1 cellular context compared by ENCODE assay signal in the genomic region with DNA sequence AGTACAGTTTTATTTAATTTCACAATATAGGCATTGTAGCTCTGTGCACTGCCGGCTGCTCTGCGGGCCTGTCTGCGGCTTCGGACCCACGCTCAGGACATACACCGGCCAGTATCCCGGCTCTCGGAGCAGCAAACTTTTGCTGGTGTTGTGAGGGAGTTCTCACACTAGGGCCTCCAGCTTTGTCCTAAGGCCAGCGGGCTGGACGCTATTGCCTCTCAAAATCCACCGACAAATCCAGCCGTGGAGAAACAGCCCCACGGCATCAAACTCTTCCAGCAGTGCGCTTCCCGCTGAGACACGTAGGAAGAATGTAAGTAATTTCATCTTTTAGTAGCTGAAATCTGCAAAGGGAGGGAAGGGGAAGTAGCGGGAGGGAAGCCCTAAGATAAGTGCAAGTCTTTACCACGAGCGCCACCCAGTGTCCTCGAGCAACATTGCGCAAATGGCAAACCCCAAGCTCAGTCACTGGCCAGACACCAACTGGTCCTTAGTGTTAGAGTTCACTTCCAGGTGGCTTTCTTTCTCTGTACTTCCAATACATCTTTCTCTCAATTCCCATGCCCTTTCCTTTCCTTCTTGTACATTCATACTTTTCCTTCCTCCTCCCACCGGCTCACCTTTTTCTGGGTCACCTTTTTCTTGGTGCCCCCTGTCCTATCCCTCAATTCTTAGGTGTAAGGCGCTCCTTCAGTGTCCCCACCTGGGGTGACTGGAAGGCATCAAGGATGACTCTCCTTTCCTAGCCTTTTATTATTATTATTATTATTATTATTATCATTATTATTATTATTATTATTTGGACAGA.
TF ChIP-seq lines count a peak whose summit lies in the region.

No MANE protein-coding gene starts in this region.

TF ChIP-seq in HEK293, 187 proteins besides CTCF, POLR2A, EP300 and RAD21 (continued from another document):
- TF ChIP-seq, protein P1, sequence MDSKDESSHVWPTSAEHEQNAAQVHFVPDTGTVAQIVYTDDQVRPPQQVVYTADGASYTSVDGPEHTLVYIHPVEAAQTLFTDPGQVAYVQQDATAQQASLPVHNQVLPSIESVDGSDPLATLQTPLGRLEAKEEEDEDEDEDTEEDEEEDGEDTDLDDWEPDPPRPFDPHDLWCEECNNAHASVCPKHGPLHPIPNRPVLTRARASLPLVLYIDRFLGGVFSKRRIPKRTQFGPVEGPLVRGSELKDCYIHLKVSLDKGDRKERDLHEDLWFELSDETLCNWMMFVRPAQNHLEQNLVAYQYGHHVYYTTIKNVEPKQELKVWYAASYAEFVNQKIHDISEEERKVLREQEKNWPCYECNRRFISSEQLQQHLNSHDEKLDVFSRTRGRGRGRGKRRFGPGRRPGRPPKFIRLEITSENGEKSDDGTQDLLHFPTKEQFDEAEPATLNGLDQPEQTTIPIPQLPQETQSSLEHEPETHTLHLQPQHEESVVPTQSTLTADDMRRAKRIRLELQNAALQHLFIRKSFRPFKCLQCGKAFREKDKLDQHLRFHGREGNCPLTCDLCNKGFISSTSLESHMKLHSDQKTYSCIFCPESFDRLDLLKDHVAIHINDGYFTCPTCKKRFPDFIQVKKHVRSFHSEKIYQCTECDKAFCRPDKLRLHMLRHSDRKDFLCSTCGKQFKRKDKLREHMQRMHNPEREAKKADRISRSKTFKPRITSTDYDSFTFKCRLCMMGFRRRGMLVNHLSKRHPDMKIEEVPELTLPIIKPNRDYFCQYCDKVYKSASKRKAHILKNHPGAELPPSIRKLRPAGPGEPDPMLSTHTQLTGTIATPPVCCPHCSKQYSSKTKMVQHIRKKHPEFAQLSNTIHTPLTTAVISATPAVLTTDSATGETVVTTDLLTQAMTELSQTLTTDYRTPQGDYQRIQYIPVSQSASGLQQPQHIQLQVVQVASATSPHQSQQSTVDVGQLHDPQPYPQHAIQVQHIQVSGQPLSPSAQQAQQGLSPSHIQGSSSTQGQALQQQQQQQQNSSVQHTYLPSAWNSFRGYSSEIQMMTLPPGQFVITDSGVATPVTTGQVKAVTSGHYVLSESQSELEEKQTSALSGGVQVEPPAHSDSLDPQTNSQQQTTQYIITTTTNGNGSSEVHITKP (tag by site-specific recombination; IDR thresholded peaks at IDR 0.05): no peak
- TF ChIP-seq, protein P2, sequence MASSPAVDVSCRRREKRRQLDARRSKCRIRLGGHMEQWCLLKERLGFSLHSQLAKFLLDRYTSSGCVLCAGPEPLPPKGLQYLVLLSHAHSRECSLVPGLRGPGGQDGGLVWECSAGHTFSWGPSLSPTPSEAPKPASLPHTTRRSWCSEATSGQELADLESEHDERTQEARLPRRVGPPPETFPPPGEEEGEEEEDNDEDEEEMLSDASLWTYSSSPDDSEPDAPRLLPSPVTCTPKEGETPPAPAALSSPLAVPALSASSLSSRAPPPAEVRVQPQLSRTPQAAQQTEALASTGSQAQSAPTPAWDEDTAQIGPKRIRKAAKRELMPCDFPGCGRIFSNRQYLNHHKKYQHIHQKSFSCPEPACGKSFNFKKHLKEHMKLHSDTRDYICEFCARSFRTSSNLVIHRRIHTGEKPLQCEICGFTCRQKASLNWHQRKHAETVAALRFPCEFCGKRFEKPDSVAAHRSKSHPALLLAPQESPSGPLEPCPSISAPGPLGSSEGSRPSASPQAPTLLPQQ (tag by site-specific recombination; IDR thresholded peaks at IDR 0.05): 0 out of 2 replicates have a peak, but pooled peaks have one; percentile 24
- TF ChIP-seq ZEB2 (tag by site-specific recombination; IDR thresholded peaks at IDR 0.05) (0 out of 2 replicates have a peak, but pooled peaks have one; percentile 52), ZSCAN30 (tag by site-specific recombination; IDR thresholded peaks at IDR 0.05) (0 out of 2 replicates have a peak, but pooled peaks have one; percentile 62), ZNF501 (tag by site-specific recombination; IDR thresholded peaks at IDR 0.05) (peak; percentile 78; the same call in 1 of the 2 replicates), ZNF433 (tag by site-specific recombination; IDR thresholded peaks at IDR 0.05; ENCODE audit: low read depth) (no peak), ZNF366 (tag by site-specific recombination; conservative IDR thresholded peaks at IDR 0.05) (peak; percentile 76), ZNF76 (tag by site-specific recombination; IDR thresholded peaks at IDR 0.05; ENCODE audit: borderline replicate concordance, low read depth) (no peak), ZNF600 (tag by site-specific recombination; IDR thresholded peaks at IDR 0.05) (0 out of 2 replicates have a peak, but pooled peaks have one; percentile 24), IKZF3 (tag by site-specific recombination; IDR thresholded peaks at IDR 0.05) (0 out of 2 replicates have a peak, but pooled peaks have one; percentile 48), REPIN1 (tag by site-specific recombination; IDR thresholded peaks at IDR 0.05; ENCODE audit: low read depth) (0 out of 2 replicates have a peak, but pooled peaks have one; percentile 18), ZNF654 (tag by site-specific recombination; IDR thresholded peaks at IDR 0.05; ENCODE audit: low read depth) (peak; percentile 98)
- TF ChIP-seq, protein P3, sequence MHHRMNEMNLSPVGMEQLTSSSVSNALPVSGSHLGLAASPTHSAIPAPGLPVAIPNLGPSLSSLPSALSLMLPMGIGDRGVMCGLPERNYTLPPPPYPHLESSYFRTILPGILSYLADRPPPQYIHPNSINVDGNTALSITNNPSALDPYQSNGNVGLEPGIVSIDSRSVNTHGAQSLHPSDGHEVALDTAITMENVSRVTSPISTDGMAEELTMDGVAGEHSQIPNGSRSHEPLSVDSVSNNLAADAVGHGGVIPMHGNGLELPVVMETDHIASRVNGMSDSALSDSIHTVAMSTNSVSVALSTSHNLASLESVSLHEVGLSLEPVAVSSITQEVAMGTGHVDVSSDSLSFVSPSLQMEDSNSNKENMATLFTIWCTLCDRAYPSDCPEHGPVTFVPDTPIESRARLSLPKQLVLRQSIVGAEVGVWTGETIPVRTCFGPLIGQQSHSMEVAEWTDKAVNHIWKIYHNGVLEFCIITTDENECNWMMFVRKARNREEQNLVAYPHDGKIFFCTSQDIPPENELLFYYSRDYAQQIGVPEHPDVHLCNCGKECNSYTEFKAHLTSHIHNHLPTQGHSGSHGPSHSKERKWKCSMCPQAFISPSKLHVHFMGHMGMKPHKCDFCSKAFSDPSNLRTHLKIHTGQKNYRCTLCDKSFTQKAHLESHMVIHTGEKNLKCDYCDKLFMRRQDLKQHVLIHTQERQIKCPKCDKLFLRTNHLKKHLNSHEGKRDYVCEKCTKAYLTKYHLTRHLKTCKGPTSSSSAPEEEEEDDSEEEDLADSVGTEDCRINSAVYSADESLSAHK (tag by site-specific recombination; IDR thresholded peaks at IDR 0.05): no peak
- TF ChIP-seq, protein P4, sequence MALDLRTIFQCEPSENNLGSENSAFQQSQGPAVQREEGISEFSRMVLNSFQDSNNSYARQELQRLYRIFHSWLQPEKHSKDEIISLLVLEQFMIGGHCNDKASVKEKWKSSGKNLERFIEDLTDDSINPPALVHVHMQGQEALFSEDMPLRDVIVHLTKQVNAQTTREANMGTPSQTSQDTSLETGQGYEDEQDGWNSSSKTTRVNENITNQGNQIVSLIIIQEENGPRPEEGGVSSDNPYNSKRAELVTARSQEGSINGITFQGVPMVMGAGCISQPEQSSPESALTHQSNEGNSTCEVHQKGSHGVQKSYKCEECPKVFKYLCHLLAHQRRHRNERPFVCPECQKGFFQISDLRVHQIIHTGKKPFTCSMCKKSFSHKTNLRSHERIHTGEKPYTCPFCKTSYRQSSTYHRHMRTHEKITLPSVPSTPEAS (tag by site-specific recombination; IDR thresholded peaks at IDR 0.05): no peak
- TF ChIP-seq, protein P5, sequence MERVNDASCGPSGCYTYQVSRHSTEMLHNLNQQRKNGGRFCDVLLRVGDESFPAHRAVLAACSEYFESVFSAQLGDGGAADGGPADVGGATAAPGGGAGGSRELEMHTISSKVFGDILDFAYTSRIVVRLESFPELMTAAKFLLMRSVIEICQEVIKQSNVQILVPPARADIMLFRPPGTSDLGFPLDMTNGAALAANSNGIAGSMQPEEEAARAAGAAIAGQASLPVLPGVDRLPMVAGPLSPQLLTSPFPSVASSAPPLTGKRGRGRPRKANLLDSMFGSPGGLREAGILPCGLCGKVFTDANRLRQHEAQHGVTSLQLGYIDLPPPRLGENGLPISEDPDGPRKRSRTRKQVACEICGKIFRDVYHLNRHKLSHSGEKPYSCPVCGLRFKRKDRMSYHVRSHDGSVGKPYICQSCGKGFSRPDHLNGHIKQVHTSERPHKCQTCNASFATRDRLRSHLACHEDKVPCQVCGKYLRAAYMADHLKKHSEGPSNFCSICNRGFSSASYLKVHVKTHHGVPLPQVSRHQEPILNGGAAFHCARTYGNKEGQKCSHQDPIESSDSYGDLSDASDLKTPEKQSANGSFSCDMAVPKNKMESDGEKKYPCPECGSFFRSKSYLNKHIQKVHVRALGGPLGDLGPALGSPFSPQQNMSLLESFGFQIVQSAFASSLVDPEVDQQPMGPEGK (tag by site-specific recombination; IDR thresholded peaks at IDR 0.05): 0 out of 2 replicates have a peak, but pooled peaks have one; percentile 26
- TF ChIP-seq, protein P6, sequence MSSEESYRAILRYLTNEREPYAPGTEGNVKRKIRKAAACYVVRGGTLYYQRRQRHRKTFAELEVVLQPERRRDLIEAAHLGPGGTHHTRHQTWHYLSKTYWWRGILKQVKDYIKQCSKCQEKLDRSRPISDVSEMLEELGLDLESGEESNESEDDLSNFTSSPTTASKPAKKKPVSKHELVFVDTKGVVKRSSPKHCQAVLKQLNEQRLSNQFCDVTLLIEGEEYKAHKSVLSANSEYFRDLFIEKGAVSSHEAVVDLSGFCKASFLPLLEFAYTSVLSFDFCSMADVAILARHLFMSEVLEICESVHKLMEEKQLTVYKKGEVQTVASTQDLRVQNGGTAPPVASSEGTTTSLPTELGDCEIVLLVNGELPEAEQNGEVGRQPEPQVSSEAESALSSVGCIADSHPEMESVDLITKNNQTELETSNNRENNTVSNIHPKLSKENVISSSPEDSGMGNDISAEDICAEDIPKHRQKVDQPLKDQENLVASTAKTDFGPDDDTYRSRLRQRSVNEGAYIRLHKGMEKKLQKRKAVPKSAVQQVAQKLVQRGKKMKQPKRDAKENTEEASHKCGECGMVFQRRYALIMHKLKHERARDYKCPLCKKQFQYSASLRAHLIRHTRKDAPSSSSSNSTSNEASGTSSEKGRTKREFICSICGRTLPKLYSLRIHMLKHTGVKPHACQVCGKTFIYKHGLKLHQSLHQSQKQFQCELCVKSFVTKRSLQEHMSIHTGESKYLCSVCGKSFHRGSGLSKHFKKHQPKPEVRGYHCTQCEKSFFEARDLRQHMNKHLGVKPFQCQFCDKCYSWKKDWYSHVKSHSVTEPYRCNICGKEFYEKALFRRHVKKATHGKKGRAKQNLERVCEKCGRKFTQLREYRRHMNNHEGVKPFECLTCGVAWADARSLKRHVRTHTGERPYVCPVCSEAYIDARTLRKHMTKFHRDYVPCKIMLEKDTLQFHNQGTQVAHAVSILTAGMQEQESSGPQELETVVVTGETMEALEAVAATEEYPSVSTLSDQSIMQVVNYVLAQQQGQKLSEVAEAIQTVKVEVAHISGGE (tag by site-specific recombination; conservative IDR thresholded peaks at IDR 0.05; ENCODE audit: low read depth): 0 out of 2 replicates have a peak, but pooled peaks have one; percentile 10
- TF ChIP-seq, protein P7, sequence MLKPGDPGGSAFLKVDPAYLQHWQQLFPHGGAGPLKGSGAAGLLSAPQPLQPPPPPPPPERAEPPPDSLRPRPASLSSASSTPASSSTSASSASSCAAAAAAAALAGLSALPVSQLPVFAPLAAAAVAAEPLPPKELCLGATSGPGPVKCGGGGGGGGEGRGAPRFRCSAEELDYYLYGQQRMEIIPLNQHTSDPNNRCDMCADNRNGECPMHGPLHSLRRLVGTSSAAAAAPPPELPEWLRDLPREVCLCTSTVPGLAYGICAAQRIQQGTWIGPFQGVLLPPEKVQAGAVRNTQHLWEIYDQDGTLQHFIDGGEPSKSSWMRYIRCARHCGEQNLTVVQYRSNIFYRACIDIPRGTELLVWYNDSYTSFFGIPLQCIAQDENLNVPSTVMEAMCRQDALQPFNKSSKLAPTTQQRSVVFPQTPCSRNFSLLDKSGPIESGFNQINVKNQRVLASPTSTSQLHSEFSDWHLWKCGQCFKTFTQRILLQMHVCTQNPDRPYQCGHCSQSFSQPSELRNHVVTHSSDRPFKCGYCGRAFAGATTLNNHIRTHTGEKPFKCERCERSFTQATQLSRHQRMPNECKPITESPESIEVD (tag by site-specific recombination; IDR thresholded peaks at IDR 0.05): peak; percentile 17; the same call in 1 of the 2 replicates
- TF ChIP-seq, protein P8, sequence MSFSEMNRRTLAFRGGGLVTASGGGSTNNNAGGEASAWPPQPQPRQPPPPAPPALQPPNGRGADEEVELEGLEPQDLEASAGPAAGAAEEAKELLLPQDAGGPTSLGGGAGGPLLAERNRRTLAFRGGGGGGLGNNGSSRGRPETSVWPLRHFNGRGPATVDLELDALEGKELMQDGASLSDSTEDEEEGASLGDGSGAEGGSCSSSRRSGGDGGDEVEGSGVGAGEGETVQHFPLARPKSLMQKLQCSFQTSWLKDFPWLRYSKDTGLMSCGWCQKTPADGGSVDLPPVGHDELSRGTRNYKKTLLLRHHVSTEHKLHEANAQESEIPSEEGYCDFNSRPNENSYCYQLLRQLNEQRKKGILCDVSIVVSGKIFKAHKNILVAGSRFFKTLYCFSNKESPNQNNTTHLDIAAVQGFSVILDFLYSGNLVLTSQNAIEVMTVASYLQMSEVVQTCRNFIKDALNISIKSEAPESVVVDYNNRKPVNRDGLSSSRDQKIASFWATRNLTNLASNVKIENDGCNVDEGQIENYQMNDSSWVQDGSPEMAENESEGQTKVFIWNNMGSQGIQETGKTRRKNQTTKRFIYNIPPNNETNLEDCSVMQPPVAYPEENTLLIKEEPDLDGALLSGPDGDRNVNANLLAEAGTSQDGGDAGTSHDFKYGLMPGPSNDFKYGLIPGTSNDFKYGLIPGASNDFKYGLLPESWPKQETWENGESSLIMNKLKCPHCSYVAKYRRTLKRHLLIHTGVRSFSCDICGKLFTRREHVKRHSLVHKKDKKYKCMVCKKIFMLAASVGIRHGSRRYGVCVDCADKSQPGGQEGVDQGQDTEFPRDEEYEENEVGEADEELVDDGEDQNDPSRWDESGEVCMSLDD (tag by site-specific recombination; IDR thresholded peaks at IDR 0.05): no peak
